Comparison of ENCODE assay signal across 8 cellular contexts in genomic region chr3:51995346-51996156, GRCh38. TPM values are rescaled to one million over a fixed set of nuclear protein-coding genes. Genes with fewer than 3 reads are reported as not detected.
A peak's percentile ranks its signal among the peaks of the same experiment; 100 is the strongest.
DNase-seq lines count a peak whose midpoint lies in the region; ATAC-seq and TF ChIP-seq lines count a peak whose summit lies in the region.

Gene RPL29 (minus strand): TSS chr3:51995895. CDS start chr3:51995461, 434 bp downstream.

- TF ChIP-seq RAD21 in Ishikawa (IDR thresholded peaks at IDR 0.05; ENCODE audit: low read depth), result no peak; the same call in 1 of the 2 replicates

- H3K4me1 ChIP-seq in PC-9 (replicated peaks; ENCODE audit: insufficient read depth) (peaks cover 20% of the 10 kb centered on the region), mucosa of stomach (ENCODE audit: control insufficient read depth, insufficient read depth, low read length) (peaks cover 16% of the 10 kb centered on the region)

- 0 out of 2 replicates have a peak within 1 kb of the TSS, but pooled peaks have one; percentile 75 for H2AFZ ChIP-seq in PC-9

- peak within 1 kb of the TSS; percentile 100 for H3K4me2 ChIP-seq in PC-9

- peaks cover 59% of the 10 kb centered on the region for H3F3A ChIP-seq in PC-9 (ENCODE audit: insufficient read depth, low read depth)

- intact Hi-C loops in PC-9 (cut with micrococcal nuclease; ENCODE audit: unreplicated experiment), result loop anchor here (1.0 kb wide), 1 partner anchor 53 kb away; the partner anchor contains the start of gene PARP3

- peak within 1 kb of the TSS; percentile 95 for H3K27ac ChIP-seq in PC-9

- H3K9me3 ChIP-seq in PC-9 (ENCODE audit: insufficient read depth, low read depth) (no peaks in the 10 kb centered on the region), mucosa of stomach (ENCODE audit: control insufficient read depth, low read length) (no peaks in the 10 kb centered on the region)

- TF ChIP-seq CTCF in PC-9 (conservative IDR thresholded peaks at IDR 0.05), result no peak; the same call in 1 of the 2 replicates
- TF ChIP-seq CTCF in epithelial cell of proximal tubule (conservative IDR thresholded peaks at IDR 0.05; ENCODE audit: low read depth, low read length), result no peak

- H3K4me3 ChIP-seq in PC-9 (peak within 1 kb of the TSS; percentile 100), epithelial cell of proximal tubule (ENCODE audit: low read depth, low read length) (peak within 1 kb of the TSS; percentile 99), mucosa of stomach (ENCODE audit: low read length) (peak within 1 kb of the TSS; percentile 93)

- H3K79me2 ChIP-seq in PC-9 (ENCODE audit: low read depth), result peaks cover 35% of the 10 kb centered on the region

- peak within 1 kb of the TSS; percentile 99 for H3K9ac ChIP-seq in mucosa of stomach (ENCODE audit: low read length)

- peak; percentile 71 for DNase-seq in DMS153 (lab: John Stamatoyannopoulos, UW)
- peak; percentile 80 to 90 for DNase-seq in PC-9
- peak; percentile 86 for DNase-seq in activated T-cell treated with anti-CD3 and anti-CD28 coated beads for 48 hours (ENCODE audit: low read depth)
- peak; percentile 73 for DNase-seq in epithelial cell of proximal tubule (ENCODE audit: low read depth)
- peak; percentile 93 for DNase-seq in stimulated activated CD8-positive, alpha-beta memory T cell treated with anti-CD3 and anti-CD28 coated beads, Interleukin-4, amount 100 ng/mL, for 48 hours

- peaks cover 24% of the 10 kb centered on the region for H3K36me3 ChIP-seq in PC-9 (ENCODE audit: low read depth)
- peaks cover 4% of the 10 kb centered on the region for H3K36me3 ChIP-seq in mucosa of stomach (ENCODE audit: control insufficient read depth, insufficient read depth, low read length)

- peak; percentile 83 for ATAC-seq in GM21576 (IDR thresholded peaks at IDR 0.05; ENCODE audit: unreplicated experiment)

- BruUV-seq in PC-9 (replicated peaks; lab: Mats Ljungman, UMichigan), result no TSS peak

- TF ChIP-seq EP300 in Ishikawa (IDR thresholded peaks at IDR 0.05; ENCODE audit: borderline replicate concordance), result peak; percentile 25; the same call in 1 of the 2 replicates

- 0 out of 2 replicates have a peak, but pooled peaks cover 10% of the 10 kb centered on the region for H4K20me1 ChIP-seq in PC-9 (ENCODE audit: insufficient read depth)

- POLR2A ChIA-PET in PC-9 (lab: Charles Lee; ENCODE audit: unreplicated experiment), result interaction anchor here (0.5 to 0.9 kb wide), 6 partner anchors 13 to 1379 kb away, joined by 3 to 8 read pairs (median 4); partner anchors contain the start of genes ACY1 and RRP9

- H3K9me2 ChIP-seq in PC-9 (ENCODE audit: insufficient read depth), result no peaks in the 10 kb centered on the region

- H3K27me3 ChIP-seq in PC-9 (ENCODE audit: insufficient read depth, low read depth) (no peaks in the 10 kb centered on the region), mucosa of stomach (ENCODE audit: control insufficient read depth, insufficient read depth, low read length) (no peaks in the 10 kb centered on the region)

- CTCF ChIA-PET in PC-9 (lab: Charles Lee), result interaction anchor here (0.7 to 1.0 kb wide), 2 partner anchors 58 to 223 kb away, joined by 4 to 16 read pairs; no protein-coding TSS in a partner anchor

TF ChIP-seq in Ishikawa, 13 proteins besides CTCF, POLR2A, EP300 and RAD21:
- peak; percentile 82; the same call in 1 of the 2 replicates for TF ChIP-seq TCF12 (IDR thresholded peaks at IDR 0.05; ENCODE audit: low read depth)
- peak; percentile 99 for TF ChIP-seq TAF1 (IDR thresholded peaks at IDR 0.05; ENCODE audit: low read depth)
- TF ChIP-seq FOXM1 (IDR thresholded peaks at IDR 0.05; ENCODE audit: borderline replicate concordance, low read depth), result peak; percentile 19; the same call in 1 of the 2 replicates
- peak; percentile 72 for TF ChIP-seq YY1 (IDR thresholded peaks at IDR 0.05; ENCODE audit: low read depth)
- peak; percentile 97 for TF ChIP-seq MAX (IDR thresholded peaks at IDR 0.05)
- TF ChIP-seq EGR1 (IDR thresholded peaks at IDR 0.05), result no peak; the same call in 1 of the 2 replicates
- TF ChIP-seq TEAD4 (IDR thresholded peaks at IDR 0.05), result peak; percentile 42; the same call in 1 of the 2 replicates
- peak; percentile 55 for TF ChIP-seq USF1 (IDR thresholded peaks at IDR 0.05)
- no peak for TF ChIP-seq REST (IDR thresholded peaks at IDR 0.05; ENCODE audit: low read depth)
- no peak; the same call in 1 of the 2 replicates for TF ChIP-seq CEBPB (IDR thresholded peaks at IDR 0.05)
- no peak for TF ChIP-seq NFIC (IDR thresholded peaks at IDR 0.05)

RNA-seq across cellular contexts. Expression of gene RPL29, which starts in this region (rescaled TPM):
- total RNA-seq in PC-9 (2021) (942 and 1,278 TPM in 2 replicates), epithelial cell of proximal tubule (1,795 and 2,087 TPM in 2 replicates)

Comparison
In these comparisons a context has a peak if more than half of its experiments do, and no peak if none do; other contexts are left out.
1. Peak in every context shown above with its lines: DNase-seq, ATAC-seq, H3K4me3 ChIP-seq and H3K27ac ChIP-seq.